Comparison of ENCODE assay signal across 22 cellular contexts in the genomic region with DNA sequence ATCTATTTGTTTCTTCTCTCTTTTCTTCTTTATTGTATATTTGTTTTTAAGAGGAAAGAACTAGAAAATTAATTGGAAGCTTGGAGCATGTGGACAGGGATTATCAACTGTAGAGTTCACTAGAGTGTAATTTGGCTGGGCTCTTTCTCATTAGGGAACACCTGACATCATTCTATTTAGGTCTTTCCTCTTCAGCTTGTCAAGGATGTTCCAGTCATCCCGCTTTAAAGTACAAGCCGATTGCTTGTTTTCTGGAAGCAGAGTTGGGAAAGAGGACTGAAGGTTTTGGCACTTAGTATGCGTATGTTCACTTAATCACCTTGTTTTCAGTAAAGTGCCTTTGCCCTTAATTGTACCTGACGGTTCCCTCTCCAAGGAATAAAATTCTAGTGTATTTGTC.
"Had no signal": no experiment of that assay in that cellular context is flagged by ENCODE, and none has a peak within 500 bp of the region (broad histone marks: within the 10 kb centered on the region; RNA-seq: fewer than 3 reads in every experiment).

No MANE protein-coding gene starts in this region.

- H3K4me1 ChIP-seq: pancreas, sigmoid colon, tibial nerve, upper lobe of left lung had no signal

- ATAC-seq: mucosa of descending colon; natural killer cell treated with Interleukin-12 subunit alpha and Interleukin-12 subunit beta and Interleukin-15 and Interleukin-18, amount 100 ng/mL, for 72 hours; pancreas; stimulated activated memory B cell treated with anti-CD40 and anti-IgM and Interleukin-4, amounts not matched to agents 10 μg/mL and 1 μg/mL and 100 μg/mL, for 72 hours; stimulated activated naive CD8-positive, alpha-beta T cell treated with anti-CD3 and anti-CD28 coated beads, Interleukin-15, Interleukin-2, amounts not matched to agents 100 U/mL and 50 U/mL, for 24 hours had no signal

- H3K4me3 ChIP-seq: dorsolateral prefrontal cortex, mucosa of descending colon, pancreas, sigmoid colon, thoracic aorta, tibial nerve, upper lobe of left lung had no signal

- H3K36me3 ChIP-seq: neutrophil, pancreas, thoracic aorta, upper lobe of left lung had no signal

- H3K27ac ChIP-seq: dorsolateral prefrontal cortex, neutrophil, pancreas, sigmoid colon, thoracic aorta, tibial nerve, upper lobe of left lung had no signal

- H3K9me3 ChIP-seq: mucosa of descending colon, neutrophil, pancreas, sigmoid colon, thoracic aorta, upper lobe of left lung had no signal

- DNase-seq: dorsolateral prefrontal cortex; effector CD4-positive, alpha-beta T cell; head of caudate nucleus; hippocampal formation; immature natural killer cell; islet precursor cell; kidney glomerular epithelial cell; mesenchymal stem cell; mucosa of descending colon; naive B cell; pancreas; retina; sigmoid colon; stimulated activated CD4-positive, alpha-beta T cell treated with anti-CD3 and anti-CD28 coated beads, Interleukin-2, amount 100 ng/mL, for 24 hours; stimulated activated CD4-positive, alpha-beta T cell treated with anti-CD3 and anti-CD28 coated beads, Interleukin-4, amount 100 ng/mL, for 24 hours; stimulated activated naive CD8-positive, alpha-beta T cell treated with anti-CD3 and anti-CD28 coated beads, Interleukin-15, Interleukin-2, amounts not matched to agents 100 U/mL and 50 U/mL, for 24 hours; upper lobe of left lung had no signal

- H3K27me3 ChIP-seq: dorsolateral prefrontal cortex, neutrophil, pancreas, sigmoid colon, tibial nerve, upper lobe of left lung had no signal
